9 cellular contexts compared by ENCODE assay signal in the genomic region with DNA sequence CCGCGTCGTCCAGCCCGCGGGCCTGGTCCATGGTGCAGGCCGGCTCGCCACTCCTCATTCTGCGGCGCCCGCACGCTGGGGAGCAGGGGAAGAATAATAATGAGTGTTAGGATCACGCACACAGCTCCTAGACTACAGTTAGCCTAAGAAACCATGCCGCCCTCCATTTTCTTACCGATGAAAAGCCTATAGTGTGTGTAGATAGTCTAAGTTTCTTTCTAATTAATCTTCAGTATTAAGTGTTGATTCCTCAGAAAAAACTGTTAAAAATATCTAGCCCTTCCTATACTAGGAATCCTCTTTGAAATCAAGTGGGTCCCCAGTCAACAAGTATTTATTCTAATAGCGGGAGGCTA. TPM values are rescaled to one million over a fixed set of nuclear protein-coding genes. Genes with fewer than 3 reads are reported as not detected.
DNase-seq lines count a peak whose midpoint lies in the region; ATAC-seq and TF ChIP-seq lines count a peak whose summit lies in the region.
"Had no signal": no experiment of that assay in that cellular context is flagged by ENCODE, and none has a peak within 500 bp of the region (broad histone marks: within the 10 kb centered on the region; RNA-seq: fewer than 3 reads in every experiment).

No MANE protein-coding gene starts in this region.

- H3K9ac ChIP-seq in adipocyte (ENCODE audit: low read length) = peak overlapping the region; percentile 66

- H3K36me3 ChIP-seq in adipocyte (ENCODE audit: control insufficient read depth, insufficient read depth, low read length, severe bottlenecking) (no peaks in the 10 kb centered on the region), lung (ENCODE audit: control insufficient read depth in 2 of 2, insufficient read depth in 2 of 2, low read length in 2 of 2) (peaks cover 0 to 5% of the 10 kb centered on the region in 2 donors)

- TF ChIP-seq CTCF in lung (IDR thresholded peaks at IDR 0.05; ENCODE audit: control extremely low read depth, extremely low read depth) = no peak
- no peak for TF ChIP-seq CTCF in type B pancreatic cell (conservative IDR thresholded peaks at IDR 0.05)

- in situ Hi-C loops in G401 (cut with HindIII; ENCODE audit: low sequenced_read_pairs) = no loop called here

- H3K27ac ChIP-seq in lung (ENCODE audit: low read depth in 1 of 2, low read length in 1 of 2) = no peak overlapping the region

- H3K4me3 ChIP-seq in adipocyte (ENCODE audit: low read length) (peak overlapping the region; percentile 75), lung (peak overlapping the region; percentile 54)

- H3K4me1 Mint-ChIP-seq in activated naive CD4-positive, alpha-beta T cell treated with anti-CD3 and anti-CD28 coated beads, Interleukin-2, amount 10 ng/mL, durations not matched to agents 7 days and 5 days = peaks cover 2% of the 10 kb centered on the region
- peaks cover 8% of the 10 kb centered on the region for H3K4me1 Mint-ChIP-seq in type B pancreatic cell (ENCODE audit: unreplicated experiment)

- no peaks in the 10 kb centered on the region for H3K9me3 Mint-ChIP-seq in activated naive CD4-positive, alpha-beta T cell treated with anti-CD3 and anti-CD28 coated beads, Interleukin-2, amount 10 ng/mL, durations not matched to agents 7 days and 5 days
- no peaks in the 10 kb centered on the region for H3K9me3 Mint-ChIP-seq in type B pancreatic cell

- no peaks in the 10 kb centered on the region for H3K36me3 Mint-ChIP-seq in activated naive CD4-positive, alpha-beta T cell treated with anti-CD3 and anti-CD28 coated beads, Interleukin-2, amount 10 ng/mL, durations not matched to agents 7 days and 5 days
- peaks cover 29% of the 10 kb centered on the region for H3K36me3 Mint-ChIP-seq in type B pancreatic cell

- H3K9me3 ChIP-seq in adipocyte (ENCODE audit: control insufficient read depth, low read length) = no peaks in the 10 kb centered on the region
- no peaks in the 10 kb centered on the region for H3K9me3 ChIP-seq in lung (ENCODE audit: control insufficient read depth in 2 of 2, insufficient read depth in 1 of 2, low read length in 1 of 2)

- DNase-seq in activated naive CD4-positive, alpha-beta T cell treated with anti-CD3 and anti-CD28 coated beads, Interleukin-2, amount 10 ng/mL, durations not matched to agents 7 days and 5 days = no peak
- DNase-seq in activated naive CD4-positive, alpha-beta T cell treated with Interleukin-2 at 50 U/mL for 16 hours = no peak
- DNase-seq in adipocyte (ENCODE audit: low read depth) = no peak
- DNase-seq in lung (ENCODE audit: low spot score) = no peak
- DNase-seq in type B pancreatic cell (ENCODE audit: extremely low spot score, unreplicated experiment) = no peak
- no peak for DNase-seq in G401 (ENCODE audit: low spot score)
- DNase-seq: NCI-H446 treated with DMSO at 0.1 percent for 48 hours had no signal

- H3K27ac Mint-ChIP-seq in activated naive CD4-positive, alpha-beta T cell treated with anti-CD3 and anti-CD28 coated beads, Interleukin-2, amount 10 ng/mL, durations not matched to agents 7 days and 5 days = no peak overlapping the region
- no peak overlapping the region for H3K27ac Mint-ChIP-seq in type B pancreatic cell

- 14 to 35% methylated on average over 15 of the region's 15 CpGs for WGBS in lung, 2 donors

- CTCF ChIA-PET in activated naive CD4-positive, alpha-beta T cell treated with anti-CD3 and anti-CD28 coated beads, Interleukin-2, amount 10 ng/mL, durations not matched to agents 7 days and 5 days (lab: Charles Lee) = interaction anchor here (0.8 to 2.7 kb wide), 16 partner anchors 10 to 414 kb away, joined by 3 to 23 read pairs (median 6); partner anchors contain the start of genes WDR41 and ZBED3

- peak overlapping the region; percentile 45 for H3K4me3 Mint-ChIP-seq in activated naive CD4-positive, alpha-beta T cell treated with anti-CD3 and anti-CD28 coated beads, Interleukin-2, amount 10 ng/mL, durations not matched to agents 7 days and 5 days
- H3K4me3 Mint-ChIP-seq in type B pancreatic cell = peak overlapping the region; percentile 82

- peaks cover 10% of the 10 kb centered on the region for H3K4me1 ChIP-seq in adipocyte (ENCODE audit: control insufficient read depth, insufficient read depth, low read length)
- H3K4me1 ChIP-seq in lung (ENCODE audit: control insufficient read depth in 2 of 2, insufficient read depth in 2 of 2, low read length in 2 of 2) = peaks cover 0 to 9% of the 10 kb centered on the region in 2 donors

- H3K27me3 ChIP-seq in adipocyte (replicated peaks; ENCODE audit: control insufficient read depth, insufficient read depth, low read length) (no peaks in the 10 kb centered on the region), lung (ENCODE audit: control insufficient read depth, insufficient read depth) (no peaks in the 10 kb centered on the region)

- ATAC-seq in lung (ENCODE audit: insufficient read depth, low FRiP score) = no peak
- no peak for ATAC-seq in HG03571 (IDR thresholded peaks at IDR 0.05; ENCODE audit: unreplicated experiment)
- no peak for ATAC-seq in GM18868 (IDR thresholded peaks at IDR 0.05; ENCODE audit: unreplicated experiment)

- H3K27me3 Mint-ChIP-seq in activated naive CD4-positive, alpha-beta T cell treated with anti-CD3 and anti-CD28 coated beads, Interleukin-2, amount 10 ng/mL, durations not matched to agents 7 days and 5 days = peaks cover 3% of the 10 kb centered on the region
- H3K27me3 Mint-ChIP-seq in type B pancreatic cell = no peaks in the 10 kb centered on the region

RNA-seq across cellular contexts. Expression of gene ZBED3, which starts 9.3 kb away (rescaled TPM):
- total RNA-seq in lung (10 to 100 TPM in 1 of 2 donors, 1 to 10 TPM in 1; 5.9 to 17.1 TPM), type B pancreatic cell (ENCODE audit: low replicate concordance) (12.5 and 15.4 TPM in 2 replicates)
- 1 to 10 TPM; 1.8 to 4.7 TPM for polyA plus RNA-seq in lung
- 3.0 and 10.9 TPM in 2 replicates for total RNA-seq in G401 (2014; rRNA removed; shearing (Covaris generic))

RNA-seq across cellular contexts. Expression of gene AGGF1, which starts 47.6 kb away (rescaled TPM):
- 10 to 100 TPM; 21.0 to 29.9 TPM for total RNA-seq in lung
- 10 to 100 TPM in 1 of 2 donors, 1 to 10 TPM in 1; 7.7 to 12.0 TPM for polyA plus RNA-seq in lung
- total RNA-seq in type B pancreatic cell (ENCODE audit: low replicate concordance) = 25.1 and 25.4 TPM in 2 replicates
- total RNA-seq in G401 (2014; rRNA removed; shearing (Covaris generic)) = 17.5 and 22.8 TPM in 2 replicates
